8 cellular contexts compared by ENCODE assay signal in the genomic region with DNA sequence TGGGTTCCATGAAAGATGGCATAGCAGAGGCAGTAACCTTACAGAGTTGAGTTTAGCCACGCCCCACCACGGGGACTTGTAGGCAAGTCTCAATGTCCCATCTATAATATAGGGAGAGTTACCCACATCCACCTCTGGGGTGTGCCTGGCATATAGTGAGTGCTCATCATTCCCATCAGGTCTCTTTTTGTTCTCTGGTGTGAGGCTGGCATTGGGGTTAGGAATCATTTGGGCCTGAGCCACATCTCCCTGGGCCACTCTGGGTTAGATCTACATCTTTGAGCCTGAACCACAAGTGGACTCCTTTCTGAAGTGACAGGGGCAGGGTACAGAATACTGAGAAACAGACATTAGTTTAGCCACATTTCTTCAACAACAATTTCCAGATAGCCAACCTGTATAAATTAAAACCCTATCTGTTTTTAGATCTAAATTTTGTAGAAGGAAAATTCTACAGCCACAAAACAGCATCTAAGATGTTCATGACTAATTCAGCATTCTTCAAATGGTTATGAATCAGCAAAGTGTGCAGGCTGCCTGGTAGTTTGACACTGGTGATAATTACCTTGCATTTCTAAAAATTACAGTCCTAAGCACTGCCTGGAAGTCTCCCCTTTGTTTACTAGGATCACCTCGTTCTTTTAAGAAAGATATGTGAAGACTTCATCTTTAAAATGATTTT. TPM values are rescaled to one million over a fixed set of nuclear protein-coding genes. Genes with fewer than 3 reads are reported as not detected.
DNase-seq lines count a peak whose midpoint lies in the region; ATAC-seq, FAIRE-seq and TF ChIP-seq lines count a peak whose summit lies in the region.

No MANE protein-coding gene starts in this region.

- FAIRE-seq in HepG2 (lab: Jason Lieb, UNC) (no peak), urothelium cell line (lab: Jason Lieb, UNC) (no peak)

- H3K4me2 ChIP-seq in HepG2 (ENCODE audit: low read depth, low read length), result no peak overlapping the region

- H2AFZ ChIP-seq in HepG2 (ENCODE audit: low read length), result no peak overlapping the region

- intact Hi-C loops in HepG2 (cut with micrococcal nuclease; ENCODE audit: unreplicated experiment), result no loop called here
- intact Hi-C loops in right lobe of liver (cut with DNase I), result no loop called here

- TF ChIP-seq RAD21 in HepG2 (CRISPR knock-in tag; IDR thresholded peaks at IDR 0.05), result no peak

- H3K27ac ChIP-seq in HepG2 (ENCODE audit: extremely low read length, insufficient read depth, low read length) (no peak overlapping the region), right lobe of liver (no peak overlapping the region)

- WGBS in HepG2 (ENCODE audit: low lambda C conversion rate), result 68% methylated on average over 3 of the region's 3 CpGs
- WGBS in right lobe of liver (ENCODE audit: insufficient coverage, low coverage, low lambda C conversion rate, missing lambda C conversion rate), result 68% methylated on average over 3 of the region's 3 CpGs

- H3K79me2 ChIP-seq in HepG2 (ENCODE audit: insufficient read depth, low read length), result no peaks in the 10 kb centered on the region

- peak overlapping the region; percentile 65 for H3K27ac Mint-ChIP-seq in chondrocyte (ENCODE audit: unreplicated experiment)

- H3K4me3 ChIP-seq in HepG2 (replicated peaks in 1 of 3; ENCODE audit: insufficient read depth in 1 of 3, low read depth in 2 of 3, low read length in 3 of 3) (no peak overlapping the region), right lobe of liver (no peak overlapping the region)

- no peaks in the 10 kb centered on the region for H3K9me3 Mint-ChIP-seq in chondrocyte (ENCODE audit: low read depth)

- peaks cover 1% of the 10 kb centered on the region for H3K36me3 Mint-ChIP-seq in chondrocyte (ENCODE audit: low read depth)

- no peaks in the 10 kb centered on the region for H3K27me3 Mint-ChIP-seq in chondrocyte (ENCODE audit: low read depth)

- POLR2A ChIA-PET in HepG2 (lab: Yijun Ruan, JAX), result no interaction called here

- no peaks in the 10 kb centered on the region; a peak in 1 of 5 replicates for H3K36me3 ChIP-seq in HepG2 (replicated peaks in 1 of 2; ENCODE audit: control insufficient read depth in 1 of 2, insufficient read depth in 2 of 2, low read length in 2 of 2)
- no peaks in the 10 kb centered on the region for H3K36me3 ChIP-seq in right lobe of liver

- TF ChIP-seq POLR2A in HepG2 (IDR thresholded peaks at IDR 0.05; ENCODE audit: insufficient read depth in 1 of 2, low read depth in 2 of 2, low read length in 2 of 2), result no peak
- TF ChIP-seq POLR2A in right lobe of liver (IDR thresholded peaks at IDR 0.05), result no peak

- ATAC-seq in HepG2 (peak; percentile 65), right lobe of liver (no peak), esophagus mucosa (no peak)

- H3K27me3 ChIP-seq in HepG2 (ENCODE audit: control insufficient read depth in 1 of 2, insufficient read depth in 2 of 2, low read length in 2 of 2) (no peaks in the 10 kb centered on the region), right lobe of liver (no peaks in the 10 kb centered on the region)

- peaks cover 5% of the 10 kb centered on the region; the same call in 1 of the 2 replicates for H3K4me1 ChIP-seq in HepG2 (ENCODE audit: insufficient read depth, low read length)
- H3K4me1 ChIP-seq in right lobe of liver, result no peaks in the 10 kb centered on the region

- TF ChIP-seq CTCF in HepG2 (CRISPR knock-in tag; IDR thresholded peaks at IDR 0.05) (no peak), right lobe of liver (IDR thresholded peaks at IDR 0.05) (no peak), chondrocyte (IDR thresholded peaks at IDR 0.05) (no peak)

- TF ChIP-seq EP300 in HepG2 (IDR thresholded peaks at IDR 0.05; ENCODE audit: low read depth in 2 of 2, low read length in 2 of 2) (no peak), HepG2 (CRISPR knock-in tag; IDR thresholded peaks at IDR 0.05; ENCODE audit: borderline replicate concordance) (no peak)

- H3K4me1 Mint-ChIP-seq in chondrocyte (ENCODE audit: low read depth), result peaks cover 28% of the 10 kb centered on the region

- no peaks in the 10 kb centered on the region for H3K9me3 ChIP-seq in HepG2 (ENCODE audit: low read length)
- no peaks in the 10 kb centered on the region for H3K9me3 ChIP-seq in right lobe of liver

- no peak overlapping the region for H3K9ac ChIP-seq in HepG2 (ENCODE audit: insufficient read depth, low read depth, low read length)

- no peaks in the 10 kb centered on the region for H4K20me1 ChIP-seq in HepG2 (ENCODE audit: insufficient read depth, low read length)

- in situ Hi-C loops in HepG2 (cut with HindIII; ENCODE audit: extremely low pct_ligation_motif_present, low pct_unique_long_range_greater_than_20kb), result no loop called here

- no TSS peak for BruUV-seq in HepG2 (replicated peaks; lab: Mats Ljungman, UMichigan)

- DNase-seq in HepG2 (ENCODE audit: low spot score), result no peak
- DNase-seq in right lobe of liver, result no peak
- DNase-seq in RKO (ENCODE audit: low spot score), result peak; percentile 50
- no peak for DNase-seq in chondrocyte (ENCODE audit: low spot score)
- DNase-seq in urothelium cell line (ENCODE audit: low spot score), result peak; percentile 16
- DNase-seq in inferior parietal cortex (ENCODE audit: extremely low spot score), result no peak
- DNase-seq in NCI-H128 (lab: John Stamatoyannopoulos, UW; ENCODE audit: unreplicated experiment), result no peak

- no peak overlapping the region for H3K4me3 Mint-ChIP-seq in chondrocyte (ENCODE audit: unreplicated experiment)

- CTCF ChIA-PET in HepG2 (lab: Yijun Ruan, JAX; ENCODE audit: low intra/inter-chr PET ratio, low total read pairs), result no interaction called here

TF ChIP-seq in HepG2, 621 proteins besides CTCF, POLR2A, EP300 and RAD21 (continues in another document):
- TF ChIP-seq NR3C1 (CRISPR knock-in tag; IDR thresholded peaks at IDR 0.05) (no peak), ZNF543 (CRISPR knock-in tag; IDR thresholded peaks at IDR 0.05) (no peak), SUZ12 (IDR thresholded peaks at IDR 0.05; ENCODE audit: low read depth, low read length) (no peak), CCDC6 (CRISPR knock-in tag; IDR thresholded peaks at IDR 0.05) (no peak), POLR2AphosphoS2 (IDR thresholded peaks at IDR 0.05; ENCODE audit: low read depth, low read length) (no peak), HOXA5 (CRISPR knock-in tag; IDR thresholded peaks at IDR 0.05) (no peak), HOXA7 (CRISPR knock-in tag; IDR thresholded peaks at IDR 0.05) (no peak), MYC (CRISPR knock-in tag; IDR thresholded peaks at IDR 0.05; ENCODE audit: borderline replicate concordance) (no peak), HNF4A (CRISPR knock-in tag; IDR thresholded peaks at IDR 0.05) (no peak), RORA (CRISPR knock-in tag; IDR thresholded peaks at IDR 0.05) (no peak), SRSF1 (optimal IDR thresholded peaks at IDR 0.05; ENCODE audit: low read depth, low read length) (no peak), SSRP1 (CRISPR knock-in tag; IDR thresholded peaks at IDR 0.05) (no peak), ZNF652 (CRISPR knock-in tag; IDR thresholded peaks at IDR 0.05; ENCODE audit: borderline replicate concordance, low read depth) (no peak), MIXL1 (CRISPR knock-in tag; IDR thresholded peaks at IDR 0.05) (no peak), MEIS1 (CRISPR knock-in tag; IDR thresholded peaks at IDR 0.05; ENCODE audit: borderline replicate concordance) (no peak), BORCS8-MEF2B (CRISPR knock-in tag; IDR thresholded peaks at IDR 0.05) (no peak)

RNA-seq across cellular contexts. Expression of gene RNF24, which starts 20.1 kb away (rescaled TPM):
- total RNA-seq in HepG2 (2016; rRNA removed; fragmentation: Illumina TruSeq; extraction: Trizol) (2.4 and 2.9 TPM in 2 replicates), right lobe of liver (1 to 10 TPM; 1.1 to 8.7 (median 2.2) TPM), chondrocyte (13.3 to 22.4 TPM (median 18.9 TPM) in 3 replicates), esophagus mucosa (8.3 TPM)
- 1.3 and 1.6 TPM in 2 replicates for total RNA-seq in HepG2 (2016; cell fraction: cytosol; rRNA removed; fragmentation: Illumina TruSeq; extraction: Trizol; ENCODE audit: low read depth)
- total RNA-seq in HepG2 (2016; cell fraction: insoluble cytoplasmic fraction; rRNA removed; fragmentation: Illumina TruSeq; extraction: Trizol), result 2.4 and 2.9 TPM in 2 replicates
- 2.8 and 3.3 TPM in 2 replicates for total RNA-seq in HepG2 (2016; cell fraction: membrane; rRNA removed; fragmentation: Illumina TruSeq; extraction: Trizol)
- total RNA-seq in HepG2 (2016; cell fraction: nucleus; rRNA removed; fragmentation: Illumina TruSeq; extraction: Trizol), result 3.7 and 4.2 TPM in 2 replicates
- polyA plus RNA-seq in HepG2 (2011; rRNA removed), result 10.4 TPM in 2 replicates
- polyA plus RNA-seq in HepG2 (2011; cell fraction: cytosol; rRNA removed), result 8.1 and 10.3 TPM in 2 replicates
- polyA plus RNA-seq in HepG2 (2011; cell fraction: nucleus; rRNA removed), result 10.7 and 11.5 TPM in 2 replicates
- polyA plus RNA-seq in HepG2 (2012), result 9.7 and 9.9 TPM in 2 replicates
- polyA plus RNA-seq in HepG2 (2016; cell fraction: cytosol; fragmentation: Illumina TruSeq; extraction: Trizol; ENCODE audit: low read depth), result 2.5 and 3.5 TPM in 2 replicates
- 3.0 and 3.3 TPM in 2 replicates for polyA plus RNA-seq in HepG2 (2016; cell fraction: insoluble cytoplasmic fraction; fragmentation: Illumina TruSeq; extraction: Trizol; ENCODE audit: low read depth)
- polyA plus RNA-seq in HepG2 (2016; cell fraction: membrane; fragmentation: Illumina TruSeq; extraction: Trizol; ENCODE audit: low read depth), result 3.9 and 4.1 TPM in 2 replicates
- 5.8 and 6.3 TPM in 2 replicates for polyA plus RNA-seq in HepG2 (2016; cell fraction: nucleus; fragmentation: Illumina TruSeq; extraction: Trizol; ENCODE audit: insufficient read depth, low read depth)
- polyA minus RNA-seq in HepG2 (2011; rRNA and poly(A)+ RNA removed; ENCODE audit: low replicate concordance), result 12.7 and 15.9 TPM in 2 replicates
- 9.9 and 12.7 TPM in 2 replicates for polyA minus RNA-seq in HepG2 (2011; cell fraction: cytosol; rRNA and poly(A)+ RNA removed)
- 7.1 and 8.6 TPM in 2 replicates for polyA minus RNA-seq in HepG2 (2011; cell fraction: nucleus; rRNA and poly(A)+ RNA removed)

Comparison
In these comparisons a context has a peak if more than half of its experiments do, and no peak if none do; other contexts are left out.
1. DNase-seq: peak in RKO (single experiment) and urothelium cell line (single experiment); none in HepG2 (single experiment), right lobe of liver (0 of 3), chondrocyte (single experiment), inferior parietal cortex (single experiment) and NCI-H128 (single experiment).